1 cellular context compared by ENCODE assay signal in the genomic region with DNA sequence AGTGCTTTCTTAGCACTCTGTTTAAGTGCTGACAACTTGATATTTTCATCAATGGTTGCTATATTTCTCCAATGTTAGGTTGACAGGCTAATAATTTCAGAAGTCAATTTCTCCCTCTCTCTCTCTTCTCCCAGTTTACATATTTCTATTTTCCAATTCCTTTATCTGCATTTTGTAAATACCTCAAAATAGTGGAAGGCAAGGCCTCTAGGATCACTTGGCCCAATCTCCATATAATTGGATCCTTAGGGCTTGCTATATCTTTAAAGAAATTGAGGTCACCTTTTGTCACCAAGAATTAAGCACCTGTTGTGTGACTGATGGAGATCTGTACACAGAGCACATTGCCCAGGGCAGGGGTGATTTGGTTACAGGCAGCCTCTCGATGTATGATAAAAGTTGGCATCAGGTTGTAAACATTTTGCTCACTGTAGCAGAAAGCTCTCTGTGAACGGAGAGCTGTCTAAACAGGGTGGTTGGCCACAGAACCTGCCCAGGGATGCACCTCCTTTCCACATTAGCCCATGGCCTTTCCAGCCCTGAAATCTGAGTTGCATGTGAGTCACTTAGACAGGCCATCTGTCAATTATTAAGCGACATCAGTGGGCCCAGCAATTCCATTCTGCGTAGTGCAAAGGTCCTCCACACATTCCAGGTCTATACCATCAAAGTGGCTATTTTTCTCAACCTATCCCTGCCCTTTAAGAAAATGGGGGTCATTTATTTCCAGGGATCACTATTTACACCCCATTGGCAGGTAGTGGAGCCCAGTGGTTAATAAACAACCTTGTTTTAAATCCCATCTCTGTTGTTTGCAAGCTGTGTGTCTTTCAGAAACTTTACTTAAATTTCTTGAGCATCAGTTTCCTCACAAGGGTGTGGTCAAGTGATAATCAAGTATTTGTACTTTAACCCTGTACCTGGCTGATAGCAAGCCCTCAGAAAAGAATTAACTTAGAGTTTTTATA.
A peak's percentile ranks its signal among the peaks of the same experiment; 100 is the strongest.
TF ChIP-seq lines count a peak whose summit lies in the region.

No MANE protein-coding gene starts in this region.

TF ChIP-seq in HepG2, 621 proteins besides CTCF, POLR2A, EP300 and RAD21 (continued from another document and continues in another):
- 0 out of 2 replicates have a peak, but pooled peaks have one; percentile 56 for TF ChIP-seq PRDM15 (CRISPR knock-in tag; IDR thresholded peaks at IDR 0.05)
- TF ChIP-seq ZFP62 (CRISPR knock-in tag; IDR thresholded peaks at IDR 0.05): no peak
- peak; percentile 78 for TF ChIP-seq AHDC1 (CRISPR knock-in tag; IDR thresholded peaks at IDR 0.05; ENCODE audit: borderline replicate concordance)
- 0 out of 2 replicates have a peak, but pooled peaks have one; percentile 16 for TF ChIP-seq KLF11 (CRISPR knock-in tag; IDR thresholded peaks at IDR 0.05)
- TF ChIP-seq IRX3 (CRISPR knock-in tag; IDR thresholded peaks at IDR 0.05; ENCODE audit: borderline replicate concordance, low read depth): no peak
- TF ChIP-seq, protein P1, sequence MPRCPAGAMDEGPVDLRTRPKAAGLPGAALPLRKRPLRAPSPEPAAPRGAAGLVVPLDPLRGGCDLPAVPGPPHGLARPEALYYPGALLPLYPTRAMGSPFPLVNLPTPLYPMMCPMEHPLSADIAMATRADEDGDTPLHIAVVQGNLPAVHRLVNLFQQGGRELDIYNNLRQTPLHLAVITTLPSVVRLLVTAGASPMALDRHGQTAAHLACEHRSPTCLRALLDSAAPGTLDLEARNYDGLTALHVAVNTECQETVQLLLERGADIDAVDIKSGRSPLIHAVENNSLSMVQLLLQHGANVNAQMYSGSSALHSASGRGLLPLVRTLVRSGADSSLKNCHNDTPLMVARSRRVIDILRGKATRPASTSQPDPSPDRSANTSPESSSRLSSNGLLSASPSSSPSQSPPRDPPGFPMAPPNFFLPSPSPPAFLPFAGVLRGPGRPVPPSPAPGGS (CRISPR knock-in tag; IDR thresholded peaks at IDR 0.05): no peak
- no peak for TF ChIP-seq RBM39 (IDR thresholded peaks at IDR 0.05; ENCODE audit: low read depth, low read length, poor library complexity, severe bottlenecking)
- peak; percentile 65 for TF ChIP-seq ZNF574 (CRISPR knock-in tag; IDR thresholded peaks at IDR 0.05)
- TF ChIP-seq, protein P2, sequence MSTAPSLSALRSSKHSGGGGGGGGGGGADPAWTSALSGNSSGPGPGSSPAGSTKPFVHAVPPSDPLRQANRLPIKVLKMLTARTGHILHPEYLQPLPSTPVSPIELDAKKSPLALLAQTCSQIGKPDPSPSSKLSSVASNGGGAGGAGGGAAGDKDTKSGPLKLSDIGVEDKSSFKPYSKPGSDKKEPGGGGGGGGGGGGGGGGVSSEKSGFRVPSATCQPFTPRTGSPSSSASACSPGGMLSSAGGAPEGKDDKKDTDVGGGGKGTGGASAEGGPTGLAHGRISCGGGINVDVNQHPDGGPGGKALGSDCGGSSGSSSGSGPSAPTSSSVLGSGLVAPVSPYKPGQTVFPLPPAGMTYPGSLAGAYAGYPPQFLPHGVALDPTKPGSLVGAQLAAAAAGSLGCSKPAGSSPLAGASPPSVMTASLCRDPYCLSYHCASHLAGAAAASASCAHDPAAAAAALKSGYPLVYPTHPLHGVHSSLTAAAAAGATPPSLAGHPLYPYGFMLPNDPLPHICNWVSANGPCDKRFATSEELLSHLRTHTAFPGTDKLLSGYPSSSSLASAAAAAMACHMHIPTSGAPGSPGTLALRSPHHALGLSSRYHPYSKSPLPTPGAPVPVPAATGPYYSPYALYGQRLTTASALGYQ (CRISPR knock-in tag; IDR thresholded peaks at IDR 0.05): 0 out of 2 replicates have a peak, but pooled peaks have one; percentile 24
- TF ChIP-seq, protein P3, sequence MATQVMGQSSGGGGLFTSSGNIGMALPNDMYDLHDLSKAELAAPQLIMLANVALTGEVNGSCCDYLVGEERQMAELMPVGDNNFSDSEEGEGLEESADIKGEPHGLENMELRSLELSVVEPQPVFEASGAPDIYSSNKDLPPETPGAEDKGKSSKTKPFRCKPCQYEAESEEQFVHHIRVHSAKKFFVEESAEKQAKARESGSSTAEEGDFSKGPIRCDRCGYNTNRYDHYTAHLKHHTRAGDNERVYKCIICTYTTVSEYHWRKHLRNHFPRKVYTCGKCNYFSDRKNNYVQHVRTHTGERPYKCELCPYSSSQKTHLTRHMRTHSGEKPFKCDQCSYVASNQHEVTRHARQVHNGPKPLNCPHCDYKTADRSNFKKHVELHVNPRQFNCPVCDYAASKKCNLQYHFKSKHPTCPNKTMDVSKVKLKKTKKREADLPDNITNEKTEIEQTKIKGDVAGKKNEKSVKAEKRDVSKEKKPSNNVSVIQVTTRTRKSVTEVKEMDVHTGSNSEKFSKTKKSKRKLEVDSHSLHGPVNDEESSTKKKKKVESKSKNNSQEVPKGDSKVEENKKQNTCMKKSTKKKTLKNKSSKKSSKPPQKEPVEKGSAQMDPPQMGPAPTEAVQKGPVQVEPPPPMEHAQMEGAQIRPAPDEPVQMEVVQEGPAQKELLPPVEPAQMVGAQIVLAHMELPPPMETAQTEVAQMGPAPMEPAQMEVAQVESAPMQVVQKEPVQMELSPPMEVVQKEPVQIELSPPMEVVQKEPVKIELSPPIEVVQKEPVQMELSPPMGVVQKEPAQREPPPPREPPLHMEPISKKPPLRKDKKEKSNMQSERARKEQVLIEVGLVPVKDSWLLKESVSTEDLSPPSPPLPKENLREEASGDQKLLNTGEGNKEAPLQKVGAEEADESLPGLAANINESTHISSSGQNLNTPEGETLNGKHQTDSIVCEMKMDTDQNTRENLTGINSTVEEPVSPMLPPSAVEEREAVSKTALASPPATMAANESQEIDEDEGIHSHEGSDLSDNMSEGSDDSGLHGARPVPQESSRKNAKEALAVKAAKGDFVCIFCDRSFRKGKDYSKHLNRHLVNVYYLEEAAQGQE (IDR thresholded peaks at IDR 0.05; ENCODE audit: borderline replicate concordance in 1 of 2, low read depth in 1 of 2, low read length in 2 of 2): peak in 1 of 2 experiments; percentile 31; a peak in 1 of 4 replicates
- TF ChIP-seq ZNF451 (CRISPR knock-in tag; IDR thresholded peaks at IDR 0.05): no peak
- TF ChIP-seq ATF3 (CRISPR knock-in tag; IDR thresholded peaks at IDR 0.05): peak; percentile 62; the same call in 1 of the 2 replicates
- TF ChIP-seq NR1H2 (CRISPR knock-in tag; IDR thresholded peaks at IDR 0.05; ENCODE audit: borderline replicate concordance, low read depth): no peak
- TF ChIP-seq FOXA3 (CRISPR knock-in tag; IDR thresholded peaks at IDR 0.05): peak; percentile 73
- peak; percentile 59; the same call in 1 of the 2 replicates for TF ChIP-seq NR2F2 (IDR thresholded peaks at IDR 0.05; ENCODE audit: borderline replicate concordance, low read depth)
- no peak for TF ChIP-seq ZNF839 (CRISPR knock-in tag; IDR thresholded peaks at IDR 0.05; ENCODE audit: borderline replicate concordance)
- peak in 1 of 2 experiments; percentile 56; a peak in 1 of 4 replicates for TF ChIP-seq KLF16 (CRISPR knock-in tag; IDR thresholded peaks at IDR 0.05)
- TF ChIP-seq KDM5A (IDR thresholded peaks at IDR 0.05; ENCODE audit: borderline replicate concordance, low read length): no peak
- TF ChIP-seq GLI4 (CRISPR knock-in tag; IDR thresholded peaks at IDR 0.05; ENCODE audit: borderline replicate concordance): peak; percentile 65; the same call in 1 of the 2 replicates
- TF ChIP-seq HOXD1 (CRISPR knock-in tag; IDR thresholded peaks at IDR 0.05): 0 out of 2 replicates have a peak, but pooled peaks have one; percentile 81
- TF ChIP-seq, protein P4, sequence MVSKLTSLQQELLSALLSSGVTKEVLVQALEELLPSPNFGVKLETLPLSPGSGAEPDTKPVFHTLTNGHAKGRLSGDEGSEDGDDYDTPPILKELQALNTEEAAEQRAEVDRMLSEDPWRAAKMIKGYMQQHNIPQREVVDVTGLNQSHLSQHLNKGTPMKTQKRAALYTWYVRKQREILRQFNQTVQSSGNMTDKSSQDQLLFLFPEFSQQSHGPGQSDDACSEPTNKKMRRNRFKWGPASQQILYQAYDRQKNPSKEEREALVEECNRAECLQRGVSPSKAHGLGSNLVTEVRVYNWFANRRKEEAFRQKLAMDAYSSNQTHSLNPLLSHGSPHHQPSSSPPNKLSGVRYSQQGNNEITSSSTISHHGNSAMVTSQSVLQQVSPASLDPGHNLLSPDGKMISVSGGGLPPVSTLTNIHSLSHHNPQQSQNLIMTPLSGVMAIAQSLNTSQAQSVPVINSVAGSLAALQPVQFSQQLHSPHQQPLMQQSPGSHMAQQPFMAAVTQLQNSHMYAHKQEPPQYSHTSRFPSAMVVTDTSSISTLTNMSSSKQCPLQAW (CRISPR knock-in tag; IDR thresholded peaks at IDR 0.05): peak; percentile 100
- TF ChIP-seq TBP (CRISPR knock-in tag; IDR thresholded peaks at IDR 0.05): no peak
- TF ChIP-seq ARHGAP35 (CRISPR knock-in tag; IDR thresholded peaks at IDR 0.05; ENCODE audit: borderline replicate concordance): no peak
